ENCODE assay signal across 1 cellular context in the genomic region with DNA sequence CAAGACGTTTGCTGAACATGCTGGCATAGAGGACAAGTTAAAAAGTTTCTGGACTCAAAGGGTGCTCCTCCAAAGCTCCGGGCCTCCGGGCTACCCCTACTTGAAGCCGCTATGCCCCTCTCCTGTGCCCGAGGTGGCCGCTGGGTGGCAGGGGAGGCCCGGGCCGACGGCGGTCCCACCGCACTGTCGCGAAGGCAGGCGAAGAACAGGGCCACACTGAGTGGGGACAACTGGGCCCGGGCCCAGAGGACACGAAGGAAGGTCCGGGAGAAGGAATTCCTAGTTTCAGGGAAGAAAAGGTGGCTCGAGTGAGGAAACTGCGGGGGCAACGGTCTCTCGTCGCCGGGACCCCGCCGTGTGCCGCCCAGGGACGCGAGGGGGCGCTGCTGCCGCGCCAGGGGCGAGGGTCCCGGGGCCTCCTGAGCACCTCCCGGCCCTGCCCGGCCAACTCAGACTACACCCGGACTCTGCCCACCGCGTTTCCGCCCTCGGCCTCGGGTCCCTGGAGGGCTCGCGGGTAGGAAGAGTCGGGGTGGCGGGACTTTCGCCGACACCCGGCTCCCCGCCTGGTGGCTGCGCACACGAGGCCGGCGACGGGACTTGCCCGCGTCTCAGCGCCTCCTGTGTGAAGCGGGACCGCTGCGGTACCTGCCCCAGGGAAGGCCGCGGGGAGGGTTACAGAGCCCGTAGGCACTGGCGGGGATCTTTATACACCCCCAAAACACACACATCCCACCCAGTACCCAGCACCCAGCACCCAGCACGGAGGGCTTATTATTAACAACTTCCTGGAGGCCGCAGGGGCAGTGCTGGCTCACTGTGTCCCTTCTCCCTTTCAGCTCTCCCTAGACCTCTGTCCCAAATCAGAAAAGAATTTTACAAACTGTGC.
TF ChIP-seq lines count a peak whose summit lies in the region.

No MANE protein-coding gene starts in this region.

TF ChIP-seq in HepG2, 621 proteins besides CTCF, POLR2A, EP300 and RAD21 (continued from another document and continues in another):
- TF ChIP-seq, protein P1, sequence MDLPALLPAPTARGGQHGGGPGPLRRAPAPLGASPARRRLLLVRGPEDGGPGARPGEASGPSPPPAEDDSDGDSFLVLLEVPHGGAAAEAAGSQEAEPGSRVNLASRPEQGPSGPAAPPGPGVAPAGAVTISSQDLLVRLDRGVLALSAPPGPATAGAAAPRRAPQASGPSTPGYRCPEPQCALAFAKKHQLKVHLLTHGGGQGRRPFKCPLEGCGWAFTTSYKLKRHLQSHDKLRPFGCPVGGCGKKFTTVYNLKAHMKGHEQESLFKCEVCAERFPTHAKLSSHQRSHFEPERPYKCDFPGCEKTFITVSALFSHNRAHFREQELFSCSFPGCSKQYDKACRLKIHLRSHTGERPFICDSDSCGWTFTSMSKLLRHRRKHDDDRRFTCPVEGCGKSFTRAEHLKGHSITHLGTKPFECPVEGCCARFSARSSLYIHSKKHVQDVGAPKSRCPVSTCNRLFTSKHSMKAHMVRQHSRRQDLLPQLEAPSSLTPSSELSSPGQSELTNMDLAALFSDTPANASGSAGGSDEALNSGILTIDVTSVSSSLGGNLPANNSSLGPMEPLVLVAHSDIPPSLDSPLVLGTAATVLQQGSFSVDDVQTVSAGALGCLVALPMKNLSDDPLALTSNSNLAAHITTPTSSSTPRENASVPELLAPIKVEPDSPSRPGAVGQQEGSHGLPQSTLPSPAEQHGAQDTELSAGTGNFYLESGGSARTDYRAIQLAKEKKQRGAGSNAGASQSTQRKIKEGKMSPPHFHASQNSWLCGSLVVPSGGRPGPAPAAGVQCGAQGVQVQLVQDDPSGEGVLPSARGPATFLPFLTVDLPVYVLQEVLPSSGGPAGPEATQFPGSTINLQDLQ (CRISPR knock-in tag; IDR thresholded peaks at IDR 0.05) = no peak
- TF ChIP-seq ISX (CRISPR knock-in tag; conservative IDR thresholded peaks at IDR 0.05) = no peak
- TF ChIP-seq TOE1 (CRISPR knock-in tag; IDR thresholded peaks at IDR 0.05) = no peak
- TF ChIP-seq MTA3 (CRISPR knock-in tag; IDR thresholded peaks at IDR 0.05) = no peak
- no peak for TF ChIP-seq ZNF30 (CRISPR knock-in tag; IDR thresholded peaks at IDR 0.05)
- TF ChIP-seq ZSCAN9 (CRISPR knock-in tag; IDR thresholded peaks at IDR 0.05; ENCODE audit: borderline replicate concordance) = no peak
- TF ChIP-seq HES4 (CRISPR knock-in tag; IDR thresholded peaks at IDR 0.05; ENCODE audit: borderline replicate concordance) = no peak
- no peak for TF ChIP-seq CEBPB (IDR thresholded peaks at IDR 0.05; ENCODE audit: borderline replicate concordance, low read depth, low read length)
- TF ChIP-seq ATRX (CRISPR knock-in tag; IDR thresholded peaks at IDR 0.05; ENCODE audit: borderline replicate concordance) = no peak
- TF ChIP-seq POGZ (CRISPR knock-in tag; IDR thresholded peaks at IDR 0.05) = peak; percentile 65
- no peak for TF ChIP-seq DR1 (CRISPR knock-in tag; IDR thresholded peaks at IDR 0.05)
- peak; percentile 31; the same call in 1 of the 2 replicates for TF ChIP-seq FOXO1 (CRISPR knock-in tag; IDR thresholded peaks at IDR 0.05)
- no peak for TF ChIP-seq GTF2F1 (IDR thresholded peaks at IDR 0.05; ENCODE audit: low read length)
- peak; percentile 37; the same call in 1 of the 2 replicates for TF ChIP-seq CAMTA2 (CRISPR knock-in tag; IDR thresholded peaks at IDR 0.05; ENCODE audit: borderline replicate concordance)
- no peak for TF ChIP-seq MBD4 (IDR thresholded peaks at IDR 0.05; ENCODE audit: borderline replicate concordance, low read length)
- no peak for TF ChIP-seq RBAK (CRISPR knock-in tag; IDR thresholded peaks at IDR 0.05)
- TF ChIP-seq, protein P2, sequence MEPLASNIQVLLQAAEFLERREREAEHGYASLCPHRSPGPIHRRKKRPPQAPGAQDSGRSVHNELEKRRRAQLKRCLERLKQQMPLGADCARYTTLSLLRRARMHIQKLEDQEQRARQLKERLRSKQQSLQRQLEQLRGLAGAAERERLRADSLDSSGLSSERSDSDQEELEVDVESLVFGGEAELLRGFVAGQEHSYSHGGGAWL (CRISPR knock-in tag; IDR thresholded peaks at IDR 0.05) = peak; percentile 54; the same call in 1 of the 2 replicates
- no peak for TF ChIP-seq ZNF12 (CRISPR knock-in tag; IDR thresholded peaks at IDR 0.05)
- TF ChIP-seq, protein P3, sequence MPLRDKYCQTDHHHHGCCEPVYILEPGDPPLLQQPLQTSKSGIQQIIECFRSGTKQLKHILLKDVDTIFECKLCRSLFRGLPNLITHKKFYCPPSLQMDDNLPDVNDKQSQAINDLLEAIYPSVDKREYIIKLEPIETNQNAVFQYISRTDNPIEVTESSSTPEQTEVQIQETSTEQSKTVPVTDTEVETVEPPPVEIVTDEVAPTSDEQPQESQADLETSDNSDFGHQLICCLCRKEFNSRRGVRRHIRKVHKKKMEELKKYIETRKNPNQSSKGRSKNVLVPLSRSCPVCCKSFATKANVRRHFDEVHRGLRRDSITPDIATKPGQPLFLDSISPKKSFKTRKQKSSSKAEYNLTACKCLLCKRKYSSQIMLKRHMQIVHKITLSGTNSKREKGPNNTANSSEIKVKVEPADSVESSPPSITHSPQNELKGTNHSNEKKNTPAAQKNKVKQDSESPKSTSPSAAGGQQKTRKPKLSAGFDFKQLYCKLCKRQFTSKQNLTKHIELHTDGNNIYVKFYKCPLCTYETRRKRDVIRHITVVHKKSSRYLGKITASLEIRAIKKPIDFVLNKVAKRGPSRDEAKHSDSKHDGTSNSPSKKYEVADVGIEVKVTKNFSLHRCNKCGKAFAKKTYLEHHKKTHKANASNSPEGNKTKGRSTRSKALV (CRISPR knock-in tag; IDR thresholded peaks at IDR 0.05) = no peak
- no peak for TF ChIP-seq ZNF260 (CRISPR knock-in tag; IDR thresholded peaks at IDR 0.05; ENCODE audit: borderline replicate concordance, low read depth)
- TF ChIP-seq, protein P4, sequence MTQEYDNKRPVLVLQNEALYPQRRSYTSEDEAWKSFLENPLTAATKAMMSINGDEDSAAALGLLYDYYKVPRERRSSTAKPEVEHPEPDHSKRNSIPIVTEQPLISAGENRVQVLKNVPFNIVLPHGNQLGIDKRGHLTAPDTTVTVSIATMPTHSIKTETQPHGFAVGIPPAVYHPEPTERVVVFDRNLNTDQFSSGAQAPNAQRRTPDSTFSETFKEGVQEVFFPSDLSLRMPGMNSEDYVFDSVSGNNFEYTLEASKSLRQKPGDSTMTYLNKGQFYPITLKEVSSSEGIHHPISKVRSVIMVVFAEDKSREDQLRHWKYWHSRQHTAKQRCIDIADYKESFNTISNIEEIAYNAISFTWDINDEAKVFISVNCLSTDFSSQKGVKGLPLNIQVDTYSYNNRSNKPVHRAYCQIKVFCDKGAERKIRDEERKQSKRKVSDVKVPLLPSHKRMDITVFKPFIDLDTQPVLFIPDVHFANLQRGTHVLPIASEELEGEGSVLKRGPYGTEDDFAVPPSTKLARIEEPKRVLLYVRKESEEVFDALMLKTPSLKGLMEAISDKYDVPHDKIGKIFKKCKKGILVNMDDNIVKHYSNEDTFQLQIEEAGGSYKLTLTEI (CRISPR knock-in tag; conservative IDR thresholded peaks at IDR 0.05) = no peak
- TF ChIP-seq ATF1 (CRISPR knock-in tag; IDR thresholded peaks at IDR 0.05) = no peak
- no peak for TF ChIP-seq EHMT2 (IDR thresholded peaks at IDR 0.05; ENCODE audit: borderline replicate concordance, low read depth, low read length)
- TF ChIP-seq, protein P5, sequence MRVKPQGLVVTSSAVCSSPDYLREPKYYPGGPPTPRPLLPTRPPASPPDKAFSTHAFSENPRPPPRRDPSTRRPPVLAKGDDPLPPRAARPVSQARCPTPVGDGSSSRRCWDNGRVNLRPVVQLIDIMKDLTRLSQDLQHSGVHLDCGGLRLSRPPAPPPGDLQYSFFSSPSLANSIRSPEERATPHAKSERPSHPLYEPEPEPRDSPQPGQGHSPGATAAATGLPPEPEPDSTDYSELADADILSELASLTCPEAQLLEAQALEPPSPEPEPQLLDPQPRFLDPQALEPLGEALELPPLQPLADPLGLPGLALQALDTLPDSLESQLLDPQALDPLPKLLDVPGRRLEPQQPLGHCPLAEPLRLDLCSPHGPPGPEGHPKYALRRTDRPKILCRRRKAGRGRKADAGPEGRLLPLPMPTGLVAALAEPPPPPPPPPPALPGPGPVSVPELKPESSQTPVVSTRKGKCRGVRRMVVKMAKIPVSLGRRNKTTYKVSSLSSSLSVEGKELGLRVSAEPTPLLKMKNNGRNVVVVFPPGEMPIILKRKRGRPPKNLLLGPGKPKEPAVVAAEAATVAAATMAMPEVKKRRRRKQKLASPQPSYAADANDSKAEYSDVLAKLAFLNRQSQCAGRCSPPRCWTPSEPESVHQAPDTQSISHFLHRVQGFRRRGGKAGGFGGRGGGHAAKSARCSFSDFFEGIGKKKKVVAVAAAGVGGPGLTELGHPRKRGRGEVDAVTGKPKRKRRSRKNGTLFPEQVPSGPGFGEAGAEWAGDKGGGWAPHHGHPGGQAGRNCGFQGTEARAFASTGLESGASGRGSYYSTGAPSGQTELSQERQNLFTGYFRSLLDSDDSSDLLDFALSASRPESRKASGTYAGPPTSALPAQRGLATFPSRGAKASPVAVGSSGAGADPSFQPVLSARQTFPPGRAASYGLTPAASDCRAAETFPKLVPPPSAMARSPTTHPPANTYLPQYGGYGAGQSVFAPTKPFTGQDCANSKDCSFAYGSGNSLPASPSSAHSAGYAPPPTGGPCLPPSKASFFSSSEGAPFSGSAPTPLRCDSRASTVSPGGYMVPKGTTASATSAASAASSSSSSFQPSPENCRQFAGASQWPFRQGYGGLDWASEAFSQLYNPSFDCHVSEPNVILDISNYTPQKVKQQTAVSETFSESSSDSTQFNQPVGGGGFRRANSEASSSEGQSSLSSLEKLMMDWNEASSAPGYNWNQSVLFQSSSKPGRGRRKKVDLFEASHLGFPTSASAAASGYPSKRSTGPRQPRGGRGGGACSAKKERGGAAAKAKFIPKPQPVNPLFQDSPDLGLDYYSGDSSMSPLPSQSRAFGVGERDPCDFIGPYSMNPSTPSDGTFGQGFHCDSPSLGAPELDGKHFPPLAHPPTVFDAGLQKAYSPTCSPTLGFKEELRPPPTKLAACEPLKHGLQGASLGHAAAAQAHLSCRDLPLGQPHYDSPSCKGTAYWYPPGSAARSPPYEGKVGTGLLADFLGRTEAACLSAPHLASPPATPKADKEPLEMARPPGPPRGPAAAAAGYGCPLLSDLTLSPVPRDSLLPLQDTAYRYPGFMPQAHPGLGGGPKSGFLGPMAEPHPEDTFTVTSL (CRISPR knock-in tag; IDR thresholded peaks at IDR 0.05; ENCODE audit: borderline replicate concordance) = peak; percentile 14; the same call in 1 of the 2 replicates
- TF ChIP-seq ZNF605 (CRISPR knock-in tag; IDR thresholded peaks at IDR 0.05) = 0 out of 2 replicates have a peak, but pooled peaks have one; percentile 32
- 0 out of 2 replicates have a peak, but pooled peaks have one; percentile 14 for TF ChIP-seq HOXA9 (CRISPR knock-in tag; IDR thresholded peaks at IDR 0.05; ENCODE audit: borderline replicate concordance)
- TF ChIP-seq ZFP62 (CRISPR knock-in tag; IDR thresholded peaks at IDR 0.05) = no peak
- TF ChIP-seq HMG20B (CRISPR knock-in tag; conservative IDR thresholded peaks at IDR 0.05) = no peak
- TF ChIP-seq, protein P6, sequence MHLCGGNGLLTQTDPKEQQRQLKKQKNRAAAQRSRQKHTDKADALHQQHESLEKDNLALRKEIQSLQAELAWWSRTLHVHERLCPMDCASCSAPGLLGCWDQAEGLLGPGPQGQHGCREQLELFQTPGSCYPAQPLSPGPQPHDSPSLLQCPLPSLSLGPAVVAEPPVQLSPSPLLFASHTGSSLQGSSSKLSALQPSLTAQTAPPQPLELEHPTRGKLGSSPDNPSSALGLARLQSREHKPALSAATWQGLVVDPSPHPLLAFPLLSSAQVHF (CRISPR knock-in tag; IDR thresholded peaks at IDR 0.05) = no peak
- no peak for TF ChIP-seq ZNF383 (CRISPR knock-in tag; IDR thresholded peaks at IDR 0.05; ENCODE audit: borderline replicate concordance)
- no peak for TF ChIP-seq MEIS2 (CRISPR knock-in tag; IDR thresholded peaks at IDR 0.05)
- no peak for TF ChIP-seq MYC (CRISPR knock-in tag; IDR thresholded peaks at IDR 0.05; ENCODE audit: borderline replicate concordance)
- TF ChIP-seq ARNT (IDR thresholded peaks at IDR 0.05) = no peak
- 0 out of 2 replicates have a peak, but pooled peaks have one; percentile 50 for TF ChIP-seq MEIS1 (CRISPR knock-in tag; IDR thresholded peaks at IDR 0.05; ENCODE audit: borderline replicate concordance)
- TF ChIP-seq SOX5 (CRISPR knock-in tag; IDR thresholded peaks at IDR 0.05; ENCODE audit: borderline replicate concordance) = no peak
- TF ChIP-seq, protein P7, sequence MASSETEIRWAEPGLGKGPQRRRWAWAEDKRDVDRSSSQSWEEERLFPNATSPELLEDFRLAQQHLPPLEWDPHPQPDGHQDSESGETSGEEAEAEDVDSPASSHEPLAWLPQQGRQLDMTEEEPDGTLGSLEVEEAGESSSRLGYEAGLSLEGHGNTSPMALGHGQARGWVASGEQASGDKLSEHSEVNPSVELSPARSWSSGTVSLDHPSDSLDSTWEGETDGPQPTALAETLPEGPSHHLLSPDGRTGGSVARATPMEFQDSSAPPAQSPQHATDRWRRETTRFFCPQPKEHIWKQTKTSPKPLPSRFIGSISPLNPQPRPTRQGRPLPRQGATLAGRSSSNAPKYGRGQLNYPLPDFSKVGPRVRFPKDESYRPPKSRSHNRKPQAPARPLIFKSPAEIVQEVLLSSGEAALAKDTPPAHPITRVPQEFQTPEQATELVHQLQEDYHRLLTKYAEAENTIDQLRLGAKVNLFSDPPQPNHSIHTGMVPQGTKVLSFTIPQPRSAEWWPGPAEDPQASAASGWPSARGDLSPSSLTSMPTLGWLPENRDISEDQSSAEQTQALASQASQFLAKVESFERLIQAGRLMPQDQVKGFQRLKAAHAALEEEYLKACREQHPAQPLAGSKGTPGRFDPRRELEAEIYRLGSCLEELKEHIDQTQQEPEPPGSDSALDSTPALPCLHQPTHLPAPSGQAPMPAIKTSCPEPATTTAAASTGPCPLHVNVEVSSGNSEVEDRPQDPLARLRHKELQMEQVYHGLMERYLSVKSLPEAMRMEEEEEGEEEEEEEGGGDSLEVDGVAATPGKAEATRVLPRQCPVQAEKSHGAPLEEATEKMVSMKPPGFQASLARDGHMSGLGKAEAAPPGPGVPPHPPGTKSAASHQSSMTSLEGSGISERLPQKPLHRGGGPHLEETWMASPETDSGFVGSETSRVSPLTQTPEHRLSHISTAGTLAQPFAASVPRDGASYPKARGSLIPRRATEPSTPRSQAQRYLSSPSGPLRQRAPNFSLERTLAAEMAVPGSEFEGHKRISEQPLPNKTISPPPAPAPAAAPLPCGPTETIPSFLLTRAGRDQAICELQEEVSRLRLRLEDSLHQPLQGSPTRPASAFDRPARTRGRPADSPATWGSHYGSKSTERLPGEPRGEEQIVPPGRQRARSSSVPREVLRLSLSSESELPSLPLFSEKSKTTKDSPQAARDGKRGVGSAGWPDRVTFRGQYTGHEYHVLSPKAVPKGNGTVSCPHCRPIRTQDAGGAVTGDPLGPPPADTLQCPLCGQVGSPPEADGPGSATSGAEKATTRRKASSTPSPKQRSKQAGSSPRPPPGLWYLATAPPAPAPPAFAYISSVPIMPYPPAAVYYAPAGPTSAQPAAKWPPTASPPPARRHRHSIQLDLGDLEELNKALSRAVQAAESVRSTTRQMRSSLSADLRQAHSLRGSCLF (CRISPR knock-in tag; IDR thresholded peaks at IDR 0.05; ENCODE audit: borderline replicate concordance) = no peak
- no peak for TF ChIP-seq ZNF672 (CRISPR knock-in tag; IDR thresholded peaks at IDR 0.05)
